ENCODE assay signal across 20 cellular contexts in the genomic region with DNA sequence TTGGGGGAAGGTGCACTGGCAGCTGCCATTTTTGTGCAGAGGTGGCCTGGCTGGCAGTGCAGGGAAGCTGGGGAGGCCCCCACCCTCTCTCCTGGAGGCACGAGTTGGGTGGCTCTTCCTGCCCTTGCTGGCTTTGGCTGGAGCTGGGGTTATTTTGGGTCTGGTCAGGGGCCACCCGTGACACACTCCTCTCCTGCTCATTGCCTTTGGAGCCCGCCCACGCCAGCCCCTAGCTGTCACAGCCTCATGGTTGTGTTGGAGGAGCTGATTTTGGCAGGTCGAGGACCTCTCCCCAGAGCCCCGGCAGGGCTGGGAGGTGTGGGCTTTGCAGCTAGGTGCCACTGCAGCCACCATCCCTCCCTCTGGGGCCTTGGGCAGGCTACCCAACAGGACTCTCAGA. TPM values are rescaled to one million over a fixed set of nuclear protein-coding genes. Genes with fewer than 3 reads are reported as not detected.
"Had no signal": no experiment of that assay in that cellular context is flagged by ENCODE, and none has a peak within 500 bp of the region (broad histone marks: within the 10 kb centered on the region; RNA-seq: fewer than 3 reads in every experiment).

No MANE protein-coding gene starts in this region.

- H3K36me3 ChIP-seq: adrenal gland, pancreas had no signal

- H3K27ac ChIP-seq: pancreas had no signal

- H3K9ac ChIP-seq: SK-N-SH had no signal

- H3K4me2 ChIP-seq: SK-N-SH, smooth muscle cell had no signal

- H3K4me3 ChIP-seq: adrenal gland, coronary artery, pancreas, smooth muscle cell had no signal

- DNase-seq: activated CD4-positive, alpha-beta memory T cell treated with anti-CD3 and anti-CD28 coated beads, Interleukin-2, amount 10 ng/mL, durations not matched to agents 7 days and 5 days; activated CD4-positive, alpha-beta T cell treated with anti-CD3 and anti-CD28 coated beads for 48 hours; activated CD8-positive, alpha-beta memory T cell treated with anti-CD3 and anti-CD28 coated beads, Interleukin-2, amount 10 ng/mL, durations not matched to agents 7 days and 5 days; activated gamma-delta T cell; activated naive CD4-positive, alpha-beta T cell treated with anti-CD3 and anti-CD28 coated beads, Interleukin-2, amount 50 U/mL, for 16 hours; activated T-cell treated with anti-CD3 and anti-CD28 coated beads for 4 hours; adrenal gland; cerebellar nuclear complex; endodermal cell; kidney; natural killer cell; pancreas; SK-N-SH; stimulated activated CD4-positive, alpha-beta T cell treated with anti-CD3 and anti-CD28 coated beads, Interleukin-15, amount 100 ng/mL, for 24 hours; stimulated activated CD8-positive, alpha-beta memory T cell treated with anti-CD3 and anti-CD28 coated beads, Interleukin-4, amount 100 ng/mL, for 48 hours; stimulated activated naive B cell treated with anti-CD40 and anti-IgM and Interleukin-4, amounts not matched to agents 10 μg/mL and 1 μg/mL and 100 μg/mL, for 72 hours had no signal

- ATAC-seq: activated CD8-positive, alpha-beta memory T cell treated with anti-CD3 and anti-CD28 coated beads, Interleukin-2, amount 10 ng/mL, durations not matched to agents 7 days and 5 days; natural killer cell; pancreas; sciatic nerve; stimulated activated naive B cell treated with anti-CD40 and anti-IgM and Interleukin-4, amounts not matched to agents 10 μg/mL and 1 μg/mL and 100 μg/mL, for 72 hours had no signal

- H3K9me3 ChIP-seq: adrenal gland, pancreas, SK-N-SH had no signal

- H3K4me1 ChIP-seq: adrenal gland, pancreas had no signal

- H3K27me3 ChIP-seq: adrenal gland, pancreas had no signal

RNA-seq across cellular contexts. Expression of a gene that starts 21.5 kb away (rescaled TPM):
- total RNA-seq: activated CD4-positive, alpha-beta memory T cell treated with anti-CD3 and anti-CD28 coated beads, Interleukin-2, amount 10 ng/mL, durations not matched to agents 7 days and 5 days; T-helper 2 cell treated with Interferon-gamma antibody and Interleukin-4, amounts not matched to agents 100 ng/mL and 5 ng/mL, for 36 hours had no signal
